In the genomic region with DNA sequence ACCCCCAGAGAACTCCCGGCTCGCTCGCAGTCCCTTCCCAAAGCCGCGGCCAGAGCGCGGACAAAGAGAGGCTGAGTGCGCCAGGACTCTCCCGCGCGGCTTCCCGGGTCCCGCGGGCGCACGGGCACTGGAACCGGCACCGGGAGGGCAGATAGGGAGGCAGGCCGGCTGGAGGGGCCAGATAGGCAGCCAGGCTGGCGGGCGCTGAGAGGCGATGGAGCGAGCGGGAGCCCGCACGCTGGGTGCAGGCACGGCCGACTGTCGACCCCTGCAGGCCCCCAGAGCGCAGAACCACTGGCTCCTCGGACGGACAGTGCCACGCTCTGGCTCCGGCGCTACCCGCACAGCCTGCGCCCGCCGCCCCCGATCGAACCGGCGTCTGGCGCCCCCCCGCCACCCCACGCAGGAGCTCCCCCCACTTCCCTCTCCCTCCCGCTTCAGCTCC, we compare ENCODE assay signal across 8 cellular contexts. TPM values are rescaled to one million over a fixed set of nuclear protein-coding genes. Genes with fewer than 3 reads are reported as not detected.
A peak's percentile ranks its signal among the peaks of the same experiment; 100 is the strongest.
DNase-seq lines count a peak whose midpoint lies in the region; ATAC-seq, FAIRE-seq and TF ChIP-seq lines count a peak whose summit lies in the region.

No MANE protein-coding gene starts in this region.

- H3K36me3 Mint-ChIP-seq in activated CD4-positive, alpha-beta memory T cell treated with anti-CD3 and anti-CD28 coated beads for 36 hours, result no peaks in the 10 kb centered on the region
- no peaks in the 10 kb centered on the region for H3K36me3 Mint-ChIP-seq in neural crest cell (ENCODE audit: low read depth)

- H3K4me1 Mint-ChIP-seq in activated CD4-positive, alpha-beta memory T cell treated with anti-CD3 and anti-CD28 coated beads for 36 hours (ENCODE audit: low read depth), result peaks cover 13% of the 10 kb centered on the region
- H3K4me1 Mint-ChIP-seq in neural crest cell, result peaks cover 51% of the 10 kb centered on the region

- peak; percentile 17 for ATAC-seq in GM21717 (IDR thresholded peaks at IDR 0.05; ENCODE audit: unreplicated experiment)

- FAIRE-seq in urothelium cell line (lab: Jason Lieb, UNC), result no peak

- no peaks in the 10 kb centered on the region for H3K9me3 Mint-ChIP-seq in activated CD4-positive, alpha-beta memory T cell treated with anti-CD3 and anti-CD28 coated beads for 36 hours
- no peaks in the 10 kb centered on the region for H3K9me3 Mint-ChIP-seq in neural crest cell

- TF ChIP-seq CTCF in fibroblast of the aortic adventitia (IDR thresholded peaks at IDR 0.05; ENCODE audit: insufficient read depth, low read length) (peak; percentile 28), neural crest cell (conservative IDR thresholded peaks at IDR 0.05) (peak; percentile 43)

- peak overlapping the region; percentile 84 for H3K4me3 Mint-ChIP-seq in activated CD4-positive, alpha-beta memory T cell treated with anti-CD3 and anti-CD28 coated beads for 36 hours
- H3K4me3 Mint-ChIP-seq in neural crest cell, result peak overlapping the region; percentile 96

- CTCF ChIA-PET in activated CD4-positive, alpha-beta memory T cell treated with anti-CD3 and anti-CD28 coated beads for 36 hours (lab: Charles Lee), result interaction anchor here (0.8 to 7.9 kb wide), 3 partner anchors 17 to 96 kb away, joined by 4 to 123 read pairs (median 75); no protein-coding TSS in a partner anchor

- intact Hi-C loops in activated CD4-positive, alpha-beta memory T cell treated with anti-CD3 and anti-CD28 coated beads for 36 hours (cut with micrococcal nuclease), result loop anchor here (1.0 to 10.0 kb wide), 5 partner anchors 16 to 576 kb away; partner anchors contain the start of genes CCDC24, HYI, IPO13 and ST3GAL3

- DNase-seq in NCI-H2171 treated with DMSO at 0.1 percent for 48 hours (lab: John Stamatoyannopoulos, UW), result peak; percentile 51
- no peak for DNase-seq in NCI-H2171 (lab: John Stamatoyannopoulos, UW)
- DNase-seq in LHCN-M2 (ENCODE audit: low read depth), result peak; percentile 31
- peak; percentile 54 for DNase-seq in activated CD4-positive, alpha-beta memory T cell treated with anti-CD3 and anti-CD28 coated beads for 36 hours
- DNase-seq in fibroblast of the aortic adventitia (ENCODE audit: low read depth), result peak; percentile 30
- peak; percentile 61 for DNase-seq in neural crest cell (ENCODE audit: low read depth, low spot score)
- DNase-seq in urothelium cell line (ENCODE audit: low spot score), result peak; percentile 63

- peak overlapping the region; percentile 83 for H3K4me3 ChIP-seq in fibroblast of the aortic adventitia (ENCODE audit: low read depth, low read length)

- H3K27ac Mint-ChIP-seq in activated CD4-positive, alpha-beta memory T cell treated with anti-CD3 and anti-CD28 coated beads for 36 hours, result peak overlapping the region; percentile 76
- H3K27ac Mint-ChIP-seq in neural crest cell (ENCODE audit: unreplicated experiment), result no peak overlapping the region

- no peaks in the 10 kb centered on the region for H3K27me3 Mint-ChIP-seq in activated CD4-positive, alpha-beta memory T cell treated with anti-CD3 and anti-CD28 coated beads for 36 hours
- H3K27me3 Mint-ChIP-seq in neural crest cell (ENCODE audit: low read depth), result no peaks in the 10 kb centered on the region

- POLR2A ChIA-PET in activated CD4-positive, alpha-beta memory T cell treated with anti-CD3 and anti-CD28 coated beads for 36 hours (lab: Charles Lee), result interaction anchor here (1.0 to 1.5 kb wide), 2 partner anchors 55 to 323 kb away, joined by 4 read pairs; partner anchors contain the start of gene ST3GAL3

RNA-seq across cellular contexts. Expression of gene SLC6A9, which starts 0.6 kb away (rescaled TPM):
- total RNA-seq in LHCN-M2 (2014; rRNA removed) (0.06 and 0.40 TPM in 2 replicates), fibroblast of the aortic adventitia (ENCODE audit: low replicate concordance) (6.8 and 25.9 TPM in 2 replicates), neural crest cell (20.9 and 22.8 TPM in 2 replicates)
- polyA plus RNA-seq in LHCN-M2 (2012), result 0.43 TPM
- total RNA-seq in activated CD4-positive, alpha-beta memory T cell treated with anti-CD3 and anti-CD28 coated beads for 36 hours, result 1 to 10 TPM; 7.4 to 7.9 TPM

RNA-seq across cellular contexts. Expression of gene CCDC24, which starts 39.2 kb away (rescaled TPM):
- 5.1 and 5.2 TPM in 2 replicates for total RNA-seq in LHCN-M2 (2014; rRNA removed)
- polyA plus RNA-seq in LHCN-M2 (2012), result 6.6 TPM
- 1 to 10 TPM; 2.7 to 2.8 TPM for total RNA-seq in activated CD4-positive, alpha-beta memory T cell treated with anti-CD3 and anti-CD28 coated beads for 36 hours
- total RNA-seq in fibroblast of the aortic adventitia (ENCODE audit: low replicate concordance), result 2.6 TPM in 2 replicates
- 4.9 and 5.5 TPM in 2 replicates for total RNA-seq in neural crest cell

RNA-seq across cellular contexts. Expression of gene B4GALT2, which starts 51.6 kb away (rescaled TPM):
- total RNA-seq in LHCN-M2 (2014; rRNA removed), result 110 and 115 TPM in 2 replicates
- polyA plus RNA-seq in LHCN-M2 (2012), result 104 TPM
- total RNA-seq in activated CD4-positive, alpha-beta memory T cell treated with anti-CD3 and anti-CD28 coated beads for 36 hours, result 10 to 100 TPM; 26.1 TPM
- 19.7 and 99.1 TPM in 2 replicates for total RNA-seq in fibroblast of the aortic adventitia (ENCODE audit: low replicate concordance)
- total RNA-seq in neural crest cell, result 88.7 and 91.8 TPM in 2 replicates

RNA-seq across cellular contexts. Expression of gene ATP6V0B, which starts 55.9 kb away (rescaled TPM):
- total RNA-seq in LHCN-M2 (2014; rRNA removed) (188 and 200 TPM in 2 replicates), fibroblast of the aortic adventitia (ENCODE audit: low replicate concordance) (47.3 and 53.1 TPM in 2 replicates), neural crest cell (125 and 129 TPM in 2 replicates)
- polyA plus RNA-seq in LHCN-M2 (2012), result 169 TPM
- 10 to 100 TPM; 84.8 to 85.1 TPM for total RNA-seq in activated CD4-positive, alpha-beta memory T cell treated with anti-CD3 and anti-CD28 coated beads for 36 hours
